In genomic region chr20:58471161-58471834, GRCh38 we compare ENCODE assay signal across 1 cellular context.
A peak's percentile ranks its signal among the peaks of the same experiment; 100 is the strongest.
TF ChIP-seq lines count a peak whose summit lies in the region.

No MANE protein-coding gene starts in this region.

TF ChIP-seq in K562, 482 proteins besides CTCF, POLR2A, EP300 and RAD21:
- TF ChIP-seq MGA (IDR thresholded peaks at IDR 0.05) (peak; percentile 28), L3MBTL2 (IDR thresholded peaks at IDR 0.05) (peak; percentile 66), TFAP4 (CRISPR knock-in tag; IDR thresholded peaks at IDR 0.05; ENCODE audit: borderline replicate concordance) (no peak), MNT (conservative IDR thresholded peaks at IDR 0.05) (no peak), ZNF507 (tag; conservative IDR thresholded peaks at IDR 0.05) (no peak)
